In the genomic region with DNA sequence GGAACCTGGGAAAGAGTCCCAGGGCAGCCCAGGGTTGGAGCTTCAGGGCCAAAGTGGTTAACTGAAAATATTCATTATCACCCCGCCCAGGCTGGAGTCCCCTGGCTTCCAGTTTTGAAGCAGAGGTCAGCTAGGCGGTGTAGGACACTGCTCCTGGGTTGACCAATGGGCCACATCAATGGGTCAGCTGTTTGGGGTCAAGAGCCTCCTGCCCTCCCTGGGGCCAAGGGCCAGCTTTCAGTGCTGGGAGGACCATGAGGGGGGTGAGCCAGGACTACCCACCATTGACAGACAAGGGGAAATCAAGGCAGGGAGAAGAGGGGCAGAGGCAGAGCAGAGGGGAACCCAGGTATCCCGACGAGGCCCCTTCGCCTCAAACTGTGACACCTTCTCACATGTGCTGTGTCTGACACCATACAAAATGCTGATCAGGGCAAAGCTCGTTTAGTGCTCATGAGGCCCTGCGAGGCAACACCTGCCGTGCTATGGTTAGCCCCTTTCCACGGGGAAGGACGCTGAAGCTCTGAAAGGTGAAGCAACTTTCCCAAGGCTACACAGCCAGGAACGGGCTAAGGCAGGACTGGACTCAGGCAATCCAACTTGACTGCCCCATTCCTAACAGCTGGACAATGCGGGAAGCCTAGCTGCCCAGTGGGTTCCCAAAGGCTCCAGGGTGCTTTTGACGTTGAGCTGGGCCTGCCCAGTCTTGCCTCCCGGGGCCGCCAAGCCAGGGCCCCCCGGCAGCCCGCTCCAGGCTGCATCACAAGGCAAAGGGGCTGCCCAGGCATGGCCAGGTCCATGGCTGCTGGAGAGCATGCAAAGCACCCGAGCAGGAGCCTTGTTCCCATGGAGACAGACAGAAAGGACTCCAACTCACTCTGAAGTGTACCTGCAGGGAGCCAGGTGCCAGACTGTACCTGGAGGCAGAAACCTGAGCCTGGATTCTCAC, we compare ENCODE assay signal across 1 cellular context.
TF ChIP-seq lines count a peak whose summit lies in the region.

No MANE protein-coding gene starts in this region.

TF ChIP-seq in WTC11, 78 proteins besides CTCF, POLR2A, EP300 and RAD21 (continued from another document):
- TF ChIP-seq, protein P1, sequence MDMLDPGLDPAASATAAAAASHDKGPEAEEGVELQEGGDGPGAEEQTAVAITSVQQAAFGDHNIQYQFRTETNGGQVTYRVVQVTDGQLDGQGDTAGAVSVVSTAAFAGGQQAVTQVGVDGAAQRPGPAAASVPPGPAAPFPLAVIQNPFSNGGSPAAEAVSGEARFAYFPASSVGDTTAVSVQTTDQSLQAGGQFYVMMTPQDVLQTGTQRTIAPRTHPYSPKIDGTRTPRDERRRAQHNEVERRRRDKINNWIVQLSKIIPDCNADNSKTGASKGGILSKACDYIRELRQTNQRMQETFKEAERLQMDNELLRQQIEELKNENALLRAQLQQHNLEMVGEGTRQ (CRISPR knock-in tag; IDR thresholded peaks at IDR 0.05) = no peak
- no peak for TF ChIP-seq SP1 (CRISPR knock-in tag; conservative IDR thresholded peaks at IDR 0.05)
